8 cellular contexts compared by ENCODE assay signal in the genomic region with DNA sequence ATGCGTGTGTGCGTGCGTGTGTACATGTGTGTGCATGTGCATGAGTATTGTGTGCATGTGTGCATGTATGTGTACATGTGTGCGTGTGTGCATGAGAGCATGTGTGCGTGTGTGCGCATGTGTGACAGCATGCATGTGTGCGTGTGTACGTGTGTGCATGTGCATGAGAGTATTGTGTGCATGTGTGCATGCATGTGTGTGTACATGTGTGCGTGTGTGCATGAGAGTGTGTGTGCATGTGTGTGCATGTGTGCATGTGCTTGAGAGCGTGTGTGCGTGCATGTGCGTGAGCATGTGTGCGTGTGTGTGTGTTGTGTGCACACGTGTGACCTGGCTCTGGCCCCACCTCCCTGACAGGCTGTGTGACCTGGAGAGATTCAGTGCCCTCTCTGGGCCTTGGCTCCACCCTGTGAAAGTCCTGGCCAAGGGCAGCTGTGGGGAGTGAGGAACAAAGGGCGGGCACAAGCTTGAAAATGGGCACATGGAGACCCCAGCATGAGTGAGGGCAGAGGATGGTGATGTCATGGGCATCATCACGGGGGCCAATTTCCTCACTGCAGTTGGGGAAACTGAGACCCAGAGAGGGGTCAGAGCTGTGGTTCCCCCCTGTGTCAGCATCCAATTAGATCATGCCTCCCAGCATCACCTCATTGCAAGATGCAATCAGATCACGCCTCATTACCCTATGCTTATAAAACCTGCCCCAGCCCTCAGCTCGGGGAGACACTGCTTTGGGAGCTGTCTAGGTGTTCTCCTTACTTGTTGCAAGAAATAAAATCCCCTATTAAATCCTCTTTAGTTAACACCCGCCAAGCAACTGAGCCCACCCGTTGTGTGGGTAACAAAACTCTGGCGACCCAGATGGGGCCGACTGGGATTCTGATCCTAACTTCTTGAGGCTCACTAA. TPM values are rescaled to one million over a fixed set of nuclear protein-coding genes. Genes with fewer than 3 reads are reported as not detected.
A peak's percentile ranks its signal among the peaks of the same experiment; 100 is the strongest.
DNase-seq lines count a peak whose midpoint lies in the region; ATAC-seq, FAIRE-seq and TF ChIP-seq lines count a peak whose summit lies in the region.

No MANE protein-coding gene starts in this region.

- no peaks in the 10 kb centered on the region for H3K36me3 ChIP-seq in SK-N-MC (ENCODE audit: insufficient read depth, low read length)
- no peaks in the 10 kb centered on the region for H3K36me3 ChIP-seq in kidney (ENCODE audit: control insufficient read depth in 1 of 2, insufficient read depth in 2 of 2, low read length in 2 of 2)
- peaks cover 0 to 2% (median 0%) of the 10 kb centered on the region in 5 donors for H3K36me3 ChIP-seq in subcutaneous abdominal adipose tissue (ENCODE audit: control insufficient read depth in 5 of 5, insufficient read depth in 5 of 5, low read length in 5 of 5)

- H3K4me3 ChIP-seq in SK-N-MC (peak overlapping the region; percentile 14; the same call in 1 of the 2 replicates), kidney (ENCODE audit: low read length in 2 of 2) (peak overlapping the region; percentile 55 to 63), subcutaneous abdominal adipose tissue (ENCODE audit: low read depth in 1 of 5, low read length in 5 of 5) (peak overlapping the region in 4 of 5 donors; percentile 41 to 65 (median 51))

- H3K9ac ChIP-seq in SK-N-MC (ENCODE audit: insufficient read length) (no peak overlapping the region), kidney (ENCODE audit: low read length in 2 of 2) (peak overlapping the region in 1 of 2 donors; percentile 10), subcutaneous abdominal adipose tissue (ENCODE audit: low read length in 5 of 5) (no peak overlapping the region)

- intact Hi-C loops in kidney (cut with DNase I) = no loop called here

- no peak for ATAC-seq in GM21515 (IDR thresholded peaks at IDR 0.05; ENCODE audit: unreplicated experiment)
- ATAC-seq in omental fat pad (ENCODE audit: low FRiP score) = no peak

- no peak for FAIRE-seq in kidney (lab: Jason Lieb, UNC)

- TF ChIP-seq CTCF in kidney (IDR thresholded peaks at IDR 0.05; ENCODE audit: borderline replicate concordance, extremely low read depth, insufficient read depth) (no peak), omental fat pad (IDR thresholded peaks at IDR 0.05) (no peak)

- H3K4me1 ChIP-seq in kidney (ENCODE audit: control insufficient read depth in 1 of 2, insufficient read depth in 1 of 2, low read depth in 1 of 2, low read length in 2 of 2) (peaks cover 6 to 22% of the 10 kb centered on the region in 2 donors), subcutaneous abdominal adipose tissue (ENCODE audit: control insufficient read depth in 5 of 5, insufficient read depth in 5 of 5, low read length in 5 of 5) (peaks cover 0 to 24% (median 7%) of the 10 kb centered on the region in 5 donors)

- no peaks in the 10 kb centered on the region for H3K9me3 ChIP-seq in SK-N-MC (ENCODE audit: low read depth, low read length)
- no peaks in the 10 kb centered on the region for H3K9me3 ChIP-seq in kidney (ENCODE audit: control insufficient read depth in 1 of 2, low read length in 2 of 2)
- peaks cover 0 to 4% (median 0%) of the 10 kb centered on the region in 5 donors for H3K9me3 ChIP-seq in subcutaneous abdominal adipose tissue (ENCODE audit: control insufficient read depth in 5 of 5, low read length in 5 of 5)

- no peak overlapping the region for H3K27ac ChIP-seq in SK-N-MC
- peak overlapping the region; percentile 14 to 57 for H3K27ac ChIP-seq in kidney (ENCODE audit: low read depth in 2 of 2, low read length in 2 of 2)
- no peak overlapping the region for H3K27ac ChIP-seq in subcutaneous abdominal adipose tissue (ENCODE audit: low read depth, low read length)

- peaks cover 11 to 33% (median 28%) of the 10 kb centered on the region in 5 donors for H3K27me3 ChIP-seq in subcutaneous abdominal adipose tissue (ENCODE audit: control insufficient read depth in 5 of 5, insufficient read depth in 4 of 5, low read length in 5 of 5)

- DNase-seq in SKM-1 treated with dmso at 0.1 percent for 144 hours (lab: John Stamatoyannopoulos, UW; ENCODE audit: unreplicated experiment) (peak; percentile 10), SKM-1 (lab: John Stamatoyannopoulos, UW; ENCODE audit: unreplicated experiment) (no peak), SK-N-MC (ENCODE audit: low read depth, low spot score) (no peak), kidney (peak; percentile 46), omental fat pad (ENCODE audit: low spot score) (no peak)
- DNase-seq in stimulated activated naive CD4-positive, alpha-beta T cell (lab: John Stamatoyannopoulos, UW) = no peak

RNA-seq across cellular contexts. Expression of gene ACY3, which starts 0.6 kb away (rescaled TPM):
- total RNA-seq in kidney (7.7 TPM), omental fat pad (not detected)
- 111 TPM for polyA plus RNA-seq in kidney (ENCODE audit: insufficient read depth, low read depth, low replicate concordance)

RNA-seq across cellular contexts. Expression of gene TBX10, which starts 10.3 kb away (rescaled TPM):
- total RNA-seq in kidney (not detected), omental fat pad (not detected)
- polyA plus RNA-seq in kidney (ENCODE audit: insufficient read depth, low read depth, low replicate concordance) = not detected

RNA-seq across cellular contexts. Expression of gene NUDT8, which starts 20.1 kb away (rescaled TPM):
- total RNA-seq in kidney = 11.9 TPM
- polyA plus RNA-seq in kidney (ENCODE audit: insufficient read depth, low read depth, low replicate concordance) = 57.0 TPM
- 10 to 100 TPM in 2 of 4 donors, 1 to 10 TPM in 2; 5.5 to 15.4 (median 9.7) TPM for total RNA-seq in omental fat pad

RNA-seq across cellular contexts. Expression of gene ALDH3B2, which starts 24.5 kb away (rescaled TPM):
- total RNA-seq in kidney (1.6 TPM), omental fat pad (not detected)
- polyA plus RNA-seq in kidney (ENCODE audit: insufficient read depth, low read depth, low replicate concordance) = 2.1 TPM

RNA-seq across cellular contexts. Expression of gene NDUFV1, which starts 43.2 kb away (rescaled TPM):
- 191 TPM for total RNA-seq in kidney
- polyA plus RNA-seq in kidney (ENCODE audit: insufficient read depth, low read depth, low replicate concordance) = 395 TPM
- 100 to 1,000 TPM; 143 to 233 (median 165) TPM for total RNA-seq in omental fat pad

Comparison
In these comparisons a context has a peak if more than half of its experiments do, and no peak if none do; other contexts are left out.
1. DNase-seq: peak in SKM-1 treated with dmso at 0.1 percent for 144 hours (single experiment) and kidney (single experiment); none in SKM-1 (single experiment), SK-N-MC (single experiment), omental fat pad (single experiment) and stimulated activated naive CD4-positive, alpha-beta T cell (0 of 6).
2. H3K27ac ChIP-seq: peak in kidney (2 of 2); none in SK-N-MC (single experiment) and subcutaneous abdominal adipose tissue (single experiment).
3. Peak in every context shown above with its lines, with median percentiles within 50 percentile points of each other: H3K4me3 ChIP-seq.